ENCODE assay signal across 10 cellular contexts in genomic region chrX:18873189-18873791, GRCh38.
A peak's percentile ranks its signal among the peaks of the same experiment; 100 is the strongest.
DNase-seq lines count a peak whose midpoint lies in the region; ATAC-seq and TF ChIP-seq lines count a peak whose summit lies in the region.
"Had no signal": no experiment of that assay in that cellular context is flagged by ENCODE, and none has a peak within 500 bp of the region (broad histone marks: within the 10 kb centered on the region; RNA-seq: fewer than 3 reads in every experiment).

No MANE protein-coding gene starts in this region.

- no peak overlapping the region for H3K4me3 Mint-ChIP-seq in stimulated activated naive CD8-positive, alpha-beta T cell treated with anti-CD3 and anti-CD28 coated beads, Interleukin-15, Interleukin-2, amounts not matched to agents 100 ng/mL and 50 ng/mL, for 24 hours
- H3K4me3 Mint-ChIP-seq: B cell had no signal

- in situ Hi-C loops in KBM-7 (cut with MboI; ENCODE audit: low pct_unique_long_range_greater_than_20kb, low sequenced_read_pairs): no loop called here

- H3K27ac Mint-ChIP-seq in stimulated activated naive CD8-positive, alpha-beta T cell treated with anti-CD3 and anti-CD28 coated beads, Interleukin-15, Interleukin-2, amounts not matched to agents 100 ng/mL and 50 ng/mL, for 24 hours: peak overlapping the region; percentile 41
- H3K27ac Mint-ChIP-seq: B cell had no signal

- no peaks in the 10 kb centered on the region for H3K36me3 Mint-ChIP-seq in stimulated activated naive CD8-positive, alpha-beta T cell treated with anti-CD3 and anti-CD28 coated beads, Interleukin-15, Interleukin-2, amounts not matched to agents 100 ng/mL and 50 ng/mL, for 24 hours (ENCODE audit: low read depth)

- H3K27me3 Mint-ChIP-seq in stimulated activated naive CD8-positive, alpha-beta T cell treated with anti-CD3 and anti-CD28 coated beads, Interleukin-15, Interleukin-2, amounts not matched to agents 100 ng/mL and 50 ng/mL, for 24 hours: no peaks in the 10 kb centered on the region

- peak; percentile 22 for DNase-seq in activated CD4-positive, alpha-beta T cell treated with anti-CD3 and anti-CD28 coated beads for 48 hours
- no peak for DNase-seq in activated CD4-positive, alpha-beta T cell treated with anti-CD3 and anti-CD28 coated beads, Interleukin-2, amount 50 U/mL, for 1 hour
- DNase-seq in foreskin melanocyte (peak; percentile 81), KBM-7 (no peak)
- DNase-seq: NCI-H2081 treated with DMSO at 0.1 percent for 48 hours had no signal

- H3K4me1 Mint-ChIP-seq in stimulated activated naive CD8-positive, alpha-beta T cell treated with anti-CD3 and anti-CD28 coated beads, Interleukin-15, Interleukin-2, amounts not matched to agents 100 ng/mL and 50 ng/mL, for 24 hours (ENCODE audit: low read depth): peaks cover 9% of the 10 kb centered on the region
- H3K4me1 Mint-ChIP-seq: B cell had no signal

- ATAC-seq in SK-N-SH treated with all-trans-retinoic acid at 6 μM for 48 hours (peak; percentile 90), HG03432 (IDR thresholded peaks at IDR 0.05; ENCODE audit: unreplicated experiment) (no peak), GM18868 (IDR thresholded peaks at IDR 0.05; ENCODE audit: unreplicated experiment) (no peak)

- H3K9me3 Mint-ChIP-seq in stimulated activated naive CD8-positive, alpha-beta T cell treated with anti-CD3 and anti-CD28 coated beads, Interleukin-15, Interleukin-2, amounts not matched to agents 100 ng/mL and 50 ng/mL, for 24 hours: no peaks in the 10 kb centered on the region

TF ChIP-seq in SK-N-SH treated with all-trans-retinoic acid at 6 μM for 48 hours, 23 proteins besides CTCF, POLR2A, EP300 and RAD21:
- 0 out of 2 replicates have a peak, but pooled peaks have one; percentile 17 for TF ChIP-seq ESRRG (CRISPR knock-in tag; IDR thresholded peaks at IDR 0.05)
- peak; percentile 83 for TF ChIP-seq ISL1 (CRISPR knock-in tag; IDR thresholded peaks at IDR 0.05)
- no peak for TF ChIP-seq ZFP30 (CRISPR knock-in tag; IDR thresholded peaks at IDR 0.05)
- TF ChIP-seq ZC3H10 (CRISPR knock-in tag; IDR thresholded peaks at IDR 0.05): peak; percentile 66
- no peak for TF ChIP-seq ZFP3 (CRISPR knock-in tag; IDR thresholded peaks at IDR 0.05)
- peak; percentile 66; the same call in 1 of the 2 replicates for TF ChIP-seq TCF4 (CRISPR knock-in tag; IDR thresholded peaks at IDR 0.05; ENCODE audit: borderline replicate concordance)
- TF ChIP-seq CREB5 (CRISPR knock-in tag; IDR thresholded peaks at IDR 0.05; ENCODE audit: low read depth): 0 out of 2 replicates have a peak, but pooled peaks have one; percentile 72
- peak; percentile 92 for TF ChIP-seq PATZ1 (CRISPR knock-in tag; IDR thresholded peaks at IDR 0.05; ENCODE audit: borderline replicate concordance)
- TF ChIP-seq SNAI2 (CRISPR knock-in tag; IDR thresholded peaks at IDR 0.05): 0 out of 2 replicates have a peak, but pooled peaks have one; percentile 19

Comparison
In these comparisons a context has a peak if more than half of its experiments do, and no peak if none do; other contexts are left out.
1. DNase-seq: peak in activated CD4-positive, alpha-beta T cell treated with anti-CD3 and anti-CD28 coated beads for 48 hours (single experiment) and foreskin melanocyte (single experiment); none in activated CD4-positive, alpha-beta T cell treated with anti-CD3 and anti-CD28 coated beads, Interleukin-2, amount 50 U/mL, for 1 hour (single experiment) and KBM-7 (single experiment).